Comparison of ENCODE assay signal across 8 cellular contexts in genomic region chr3:160754855-160755747, GRCh38. TPM values are rescaled to one million over a fixed set of nuclear protein-coding genes. Genes with fewer than 3 reads are reported as not detected.
DNase-seq lines count a peak whose midpoint lies in the region; ATAC-seq and TF ChIP-seq lines count a peak whose summit lies in the region.

No MANE protein-coding gene starts in this region.

- DNase-seq in AG04449 (ENCODE audit: low read depth, low spot score) (peak; percentile 38), NCI-H2171 (lab: John Stamatoyannopoulos, UW) (peak; percentile 89), T47D (ENCODE audit: low read depth in 1 of 2, low spot score in 1 of 2) (peak; percentile 84 to 97)

- peak overlapping the region; percentile 92 for H3K27ac ChIP-seq in VCaP
- no peak overlapping the region for H3K27ac ChIP-seq in iPS-20b (ENCODE audit: low read length)
- H3K27ac ChIP-seq in skeletal muscle tissue (ENCODE audit: low read depth, low read length), result peak overlapping the region; percentile 95

- POLR2A ChIA-PET in AG04449 (lab: Yijun Ruan, JAX), result interaction anchor here (0.6 to 1.2 kb wide), 3 partner anchors 37 to 111 kb away, joined by 3 to 4 read pairs (median 3); no protein-coding TSS in a partner anchor

- TF ChIP-seq CTCF in AG04449 (IDR thresholded peaks at IDR 0.05; ENCODE audit: insufficient read depth, low read length, missing control alignments), result no peak
- TF ChIP-seq CTCF in VCaP (conservative IDR thresholded peaks at IDR 0.05), result no peak

- in situ Hi-C loops in T47D (cut with HindIII; ENCODE audit: low pct_unique_long_range_greater_than_20kb, low sequenced_read_pairs), result no loop called here

- peaks cover 54% of the 10 kb centered on the region for H3K27me3 ChIP-seq in iPS-20b (ENCODE audit: insufficient read depth, low read length)
- no peaks in the 10 kb centered on the region for H3K27me3 ChIP-seq in skeletal muscle tissue (ENCODE audit: control insufficient read depth in 3 of 3, insufficient read depth in 3 of 3, low read length in 3 of 3)

- H3K36me3 ChIP-seq in iPS-20b (ENCODE audit: insufficient read depth, low read depth, low read length), result no peaks in the 10 kb centered on the region
- no peaks in the 10 kb centered on the region for H3K36me3 ChIP-seq in skeletal muscle tissue (ENCODE audit: control insufficient read depth in 3 of 3, insufficient read depth in 3 of 3, low read length in 3 of 3)

- H3K4me3 ChIP-seq in AG04449 (ENCODE audit: low read depth, low read length) (peak overlapping the region; percentile 55), iPS-20b (ENCODE audit: low read length) (peak overlapping the region; percentile 92), skeletal muscle tissue (ENCODE audit: low read length in 3 of 3) (peak overlapping the region; percentile 88 to 93 (median 93))

- CTCF ChIA-PET in AG04449 (lab: Yijun Ruan, JAX), result interaction anchor here (1.1 kb wide), 1 partner anchor 18 kb away, joined by 3 read pairs; no protein-coding TSS in a partner anchor

- peaks cover 13% of the 10 kb centered on the region; the same call in 1 of the 2 replicates for H3K4me1 ChIP-seq in iPS-20b (ENCODE audit: insufficient read depth, low read length)
- peaks cover 19 to 35% (median 31%) of the 10 kb centered on the region in 3 donors for H3K4me1 ChIP-seq in skeletal muscle tissue (ENCODE audit: control insufficient read depth in 3 of 3, insufficient read depth in 3 of 3, low read length in 3 of 3)

- peak overlapping the region; percentile 55; the same call in 1 of the 2 replicates for H3K9ac ChIP-seq in iPS-20b (ENCODE audit: low read depth, low read length)
- H3K9ac ChIP-seq in skeletal muscle tissue (ENCODE audit: low read depth in 1 of 3, low read length in 3 of 3), result peak overlapping the region; percentile 87 to 95 (median 92)

- H3K9me3 ChIP-seq in iPS-20b (ENCODE audit: insufficient read depth, low read depth, low read length), result no peaks in the 10 kb centered on the region
- H3K9me3 ChIP-seq in skeletal muscle tissue (ENCODE audit: control insufficient read depth in 3 of 3, low read length in 3 of 3), result no peaks in the 10 kb centered on the region

- ATAC-seq in GM18873 (IDR thresholded peaks at IDR 0.05; ENCODE audit: low FRiP score, unreplicated experiment), result peak; percentile 84
- peak; percentile 90 for ATAC-seq in HG03108 (IDR thresholded peaks at IDR 0.05; ENCODE audit: unreplicated experiment)

RNA-seq across cellular contexts. Expression of gene PPM1L, which starts 0.9 kb away (rescaled TPM):
- total RNA-seq in skeletal muscle tissue, result 14.1 TPM

Comparison
In these comparisons a context has a peak if more than half of its experiments do, and no peak if none do; other contexts are left out.
1. DNase-seq: peak in every context shown above with its lines; median percentile 90 in T47D; 89 in NCI-H2171; 38 in AG04449.